ENCODE assay signal across 12 cellular contexts in genomic region chr15:77541421-77542181, GRCh38.
DNase-seq lines count a peak whose midpoint lies in the region; ATAC-seq and TF ChIP-seq lines count a peak whose summit lies in the region.
"Had no signal": no experiment of that assay in that cellular context is flagged by ENCODE, and none has a peak within 500 bp of the region (broad histone marks: within the 10 kb centered on the region; RNA-seq: fewer than 3 reads in every experiment).

No MANE protein-coding gene starts in this region.

- H3K4me1 ChIP-seq in IMR-90 (ENCODE audit: control insufficient read depth, insufficient read depth, low read length) = peaks cover 18% of the 10 kb centered on the region
- peaks cover 18 to 27% (median 24%) of the 10 kb centered on the region in 3 donors for H3K4me1 ChIP-seq in skeletal muscle tissue (ENCODE audit: control insufficient read depth in 3 of 3, insufficient read depth in 3 of 3, low read length in 3 of 3)

- intact Hi-C loops in IMR-90 (cut with micrococcal nuclease) (loop anchor here (2.0 kb wide), 2 partner anchors 45 to 1345 kb away; no protein-coding TSS in a partner anchor), CD14-positive monocyte (cut with micrococcal nuclease) (loop anchor here in 1 of 2 donors (2.0 kb wide), 1 partner anchor 423 kb away; no protein-coding TSS in a partner anchor)

- no peak overlapping the region for H3K56ac ChIP-seq in IMR-90 (ENCODE audit: extremely low read depth, insufficient read depth, low read length)

- no peak overlapping the region for H3K4me3 Mint-ChIP-seq in CD14-positive monocyte
- H3K4me3 Mint-ChIP-seq in stimulated activated memory B cell treated with anti-CD40 and anti-IgM and Interleukin-4, amounts not matched to agents 10 μg/mL and 1 μg/mL and 100 μg/mL, for 72 hours = no peak overlapping the region

- in situ Hi-C loops in IMR-90 (cut with MboI; ENCODE audit: low sequenced_read_pairs) = loop anchor here (5.0 to 10.0 kb wide), 2 partner anchors 424 to 517 kb away; no protein-coding TSS in a partner anchor

- no peak for TF ChIP-seq POLR2A in IMR-90 (IDR thresholded peaks at IDR 0.05; ENCODE audit: low read depth, low read length)

- no peak overlapping the region; the same call in 1 of the 2 replicates for H2AK5ac ChIP-seq in IMR-90 (ENCODE audit: low read depth, low read length)

- CTCF ChIA-PET in IMR-90 (lab: Yijun Ruan, JAX) = no interaction called here

- peak overlapping the region; percentile 38 for H2AFZ ChIP-seq in IMR-90 (replicated peaks; ENCODE audit: low read length, poor library complexity)

- H2BK20ac ChIP-seq in IMR-90 (ENCODE audit: low read depth, low read length) = no peak overlapping the region

- H2BK15ac ChIP-seq in IMR-90 (ENCODE audit: low read depth, low read length) = no peak overlapping the region; the same call in 2 of the 3 replicates

- peaks cover 7% of the 10 kb centered on the region; the same call in 1 of the 2 replicates for H3K9me1 ChIP-seq in IMR-90 (ENCODE audit: insufficient read depth, low read length)

- no TSS peak for BruUV-seq in IMR-90 (replicated peaks; lab: Mats Ljungman, UMichigan)

- peaks cover 0 to 2% (median 0%) of the 10 kb centered on the region in 7 donors for H3K9me3 Mint-ChIP-seq in CD14-positive monocyte
- no peaks in the 10 kb centered on the region for H3K9me3 Mint-ChIP-seq in stimulated activated memory B cell treated with anti-CD40 and anti-IgM and Interleukin-4, amounts not matched to agents 10 μg/mL and 1 μg/mL and 100 μg/mL, for 72 hours

- no peak overlapping the region for H3K23ac ChIP-seq in IMR-90 (ENCODE audit: low read depth, low read length)

- peak; percentile 22 for DNase-seq in IMR-90
- DNase-seq in choroid plexus epithelial cell (ENCODE audit: low read depth) = peak; percentile 31
- peak; percentile 11 for DNase-seq in iris pigment epithelial cell (ENCODE audit: low read depth)
- no peak for DNase-seq in CD14-positive monocyte (ENCODE audit: low spot score)
- DNase-seq in stimulated activated CD4-positive, alpha-beta T cell treated with anti-CD3 and anti-CD28 coated beads, Interleukin-4, amount 100 ng/mL, for 1 hour = no peak
- DNase-seq in NCI-H345 (lab: John Stamatoyannopoulos, UW) = no peak
- DNase-seq: central memory CD4-positive, alpha-beta T cell; DMS53; NCI-H1930; stimulated activated naive CD8-positive, alpha-beta T cell treated with anti-CD3 and anti-CD28 coated beads, Interleukin-15, Interleukin-2, amounts not matched to agents 100 U/mL and 50 U/mL, for 24 hours had no signal

- no peak for ATAC-seq in IMR-90 (ENCODE audit: low read depth)
- ATAC-seq in stimulated activated memory B cell treated with anti-CD40 and anti-IgM and Interleukin-4, amounts not matched to agents 10 μg/mL and 1 μg/mL and 100 μg/mL, for 72 hours = no peak
- ATAC-seq: stimulated activated naive CD8-positive, alpha-beta T cell treated with anti-CD3 and anti-CD28 coated beads, Interleukin-15, Interleukin-2, amounts not matched to agents 100 U/mL and 50 U/mL, for 24 hours had no signal

- H3K4me1 Mint-ChIP-seq in CD14-positive monocyte = peaks cover 28% of the 10 kb centered on the region
- peaks cover 53% of the 10 kb centered on the region for H3K4me1 Mint-ChIP-seq in stimulated activated memory B cell treated with anti-CD40 and anti-IgM and Interleukin-4, amounts not matched to agents 10 μg/mL and 1 μg/mL and 100 μg/mL, for 72 hours

- no peaks in the 10 kb centered on the region for H4K20me1 ChIP-seq in IMR-90 (ENCODE audit: insufficient read depth, low read length)

- H4K5ac ChIP-seq in IMR-90 (ENCODE audit: low read depth, low read length) = no peak overlapping the region

- no peak overlapping the region for H3K9ac ChIP-seq in IMR-90 (ENCODE audit: low read depth, low read length)
- H3K9ac ChIP-seq in skeletal muscle tissue (ENCODE audit: low read depth in 1 of 3, low read length in 3 of 3) = no peak overlapping the region

- no peak overlapping the region for H3K4me2 ChIP-seq in IMR-90 (ENCODE audit: low read depth, low read length)

- dilution Hi-C loops in IMR-90 (cut with HindIII; ENCODE audit: low sequenced_read_pairs, unreplicated experiment) = no loop called here

- H4K91ac ChIP-seq in IMR-90 (ENCODE audit: insufficient read depth, low read depth, low read length) = peak overlapping the region; percentile 18; the same call in 1 of the 2 replicates

- H2BK120ac ChIP-seq in IMR-90 (ENCODE audit: low read depth, low read length) = no peak overlapping the region

- TF ChIP-seq RAD21 in IMR-90 (IDR thresholded peaks at IDR 0.05; ENCODE audit: low read length) = no peak

- H3K36me3 Mint-ChIP-seq in CD14-positive monocyte = no peaks in the 10 kb centered on the region
- H3K36me3 Mint-ChIP-seq in stimulated activated memory B cell treated with anti-CD40 and anti-IgM and Interleukin-4, amounts not matched to agents 10 μg/mL and 1 μg/mL and 100 μg/mL, for 72 hours = no peaks in the 10 kb centered on the region

- H3K9me3 ChIP-seq in IMR-90 (ENCODE audit: control insufficient read depth, insufficient read depth, low read length) (no peaks in the 10 kb centered on the region), skeletal muscle tissue (ENCODE audit: control insufficient read depth in 3 of 3, low read length in 3 of 3) (no peaks in the 10 kb centered on the region)

- H3K27me3 ChIP-seq in IMR-90 (ENCODE audit: control insufficient read depth, insufficient read depth, low read length) (peaks cover 7% of the 10 kb centered on the region; the same call in 1 of the 2 replicates), skeletal muscle tissue (ENCODE audit: control insufficient read depth in 3 of 3, insufficient read depth in 3 of 3, low read length in 3 of 3) (no peaks in the 10 kb centered on the region)

- H3K27me3 Mint-ChIP-seq in CD14-positive monocyte (ENCODE audit: low read depth in 3 of 3) = peaks cover 9 to 22% (median 12%) of the 10 kb centered on the region in 3 donors
- H3K27me3 Mint-ChIP-seq in stimulated activated memory B cell treated with anti-CD40 and anti-IgM and Interleukin-4, amounts not matched to agents 10 μg/mL and 1 μg/mL and 100 μg/mL, for 72 hours = no peaks in the 10 kb centered on the region

- H2BK5ac ChIP-seq in IMR-90 (ENCODE audit: low read depth, low read length, poor library complexity, severe bottlenecking) = no peak overlapping the region

- H3K36me3 ChIP-seq in IMR-90 (ENCODE audit: control insufficient read depth, insufficient read depth, low read length) = no peaks in the 10 kb centered on the region
- no peaks in the 10 kb centered on the region for H3K36me3 ChIP-seq in skeletal muscle tissue (ENCODE audit: control insufficient read depth in 3 of 3, insufficient read depth in 3 of 3, low read length in 3 of 3)

- H3K4ac ChIP-seq in IMR-90 (ENCODE audit: low read depth, low read length) = no peak overlapping the region

- TF ChIP-seq CTCF in IMR-90 (conservative IDR thresholded peaks at IDR 0.05; ENCODE audit: low read depth, low read length) (no peak), choroid plexus epithelial cell (conservative IDR thresholded peaks at IDR 0.05; ENCODE audit: low read depth, low read length) (no peak), CD14-positive monocyte (IDR thresholded peaks at IDR 0.05) (no peak)

- H3K18ac ChIP-seq in IMR-90 (ENCODE audit: low read depth, low read length) = no peak overlapping the region

- H3K14ac ChIP-seq in IMR-90 (replicated peaks; ENCODE audit: low read depth, low read length) = no peak overlapping the region

- 45% methylated on average over 4 of the region's 13 CpGs; no CpG with 5 or more reads in 1 of the 2 experiments for WGBS in IMR-90 (ENCODE audit: extremely low coverage in 2 of 2, insufficient read length in 1 of 2), 2 experiments

- H2AK9ac ChIP-seq in IMR-90 (replicated peaks; ENCODE audit: low read depth, low read length, poor library complexity) = peak overlapping the region; percentile 52

- H3K27ac ChIP-seq in IMR-90 (ENCODE audit: insufficient read depth, low read length) (no peak overlapping the region), skeletal muscle tissue (ENCODE audit: low read depth, low read length) (peak overlapping the region; percentile 12)

- POLR2A ChIA-PET in IMR-90 (lab: Charles Lee; ENCODE audit: unreplicated experiment) = no interaction called here

- H3K27ac Mint-ChIP-seq in CD14-positive monocyte = no peak overlapping the region
- no peak overlapping the region for H3K27ac Mint-ChIP-seq in stimulated activated memory B cell treated with anti-CD40 and anti-IgM and Interleukin-4, amounts not matched to agents 10 μg/mL and 1 μg/mL and 100 μg/mL, for 72 hours

- H3K79me1 ChIP-seq in IMR-90 (ENCODE audit: low read depth in 1 of 2, low read length in 2 of 2) = no peaks in the 10 kb centered on the region

- H3K4me3 ChIP-seq in IMR-90 (ENCODE audit: insufficient read depth, low read depth, low read length) = no peak overlapping the region
- no peak overlapping the region for H3K4me3 ChIP-seq in choroid plexus epithelial cell (ENCODE audit: low read depth, low read length)
- H3K4me3 ChIP-seq in skeletal muscle tissue (ENCODE audit: low read length in 3 of 3) = no peak overlapping the region

- H4K8ac ChIP-seq in IMR-90 (ENCODE audit: low read depth in 2 of 2, low read length in 2 of 2) = no peak overlapping the region

TF ChIP-seq in IMR-90, 13 proteins besides CTCF, POLR2A, EP300 and RAD21 (continues in another document):
- TF ChIP-seq MAFK (IDR thresholded peaks at IDR 0.05; ENCODE audit: low read depth, low read length) (no peak), RCOR1 (IDR thresholded peaks at IDR 0.05; ENCODE audit: insufficient replicate concordance, low read length) (no peak), CEBPB (IDR thresholded peaks at IDR 0.05; ENCODE audit: low read depth, low read length) (no peak), CHD1 (IDR thresholded peaks at IDR 0.05; ENCODE audit: low read depth, low read length) (no peak), USF2 (IDR thresholded peaks at IDR 0.05; ENCODE audit: low read depth, low read length) (no peak), SMC3 (IDR thresholded peaks at IDR 0.05; ENCODE audit: low read depth, low read length) (no peak), BHLHE40 (IDR thresholded peaks at IDR 0.05; ENCODE audit: low read depth, low read length) (no peak), MXI1 (IDR thresholded peaks at IDR 0.05; ENCODE audit: borderline replicate concordance, low read depth, low read length) (no peak)

Comparison
In these comparisons a context has a peak if more than half of its experiments do, and no peak if none do; other contexts are left out.
1. DNase-seq: peak in IMR-90 (single experiment), choroid plexus epithelial cell (single experiment) and iris pigment epithelial cell (single experiment); none in CD14-positive monocyte (single experiment), stimulated activated CD4-positive, alpha-beta T cell treated with anti-CD3 and anti-CD28 coated beads, Interleukin-4, amount 100 ng/mL, for 1 hour (single experiment) and NCI-H345 (single experiment).